1 cellular context compared by ENCODE assay signal in genomic region chr2:101732773-101733256, GRCh38.
TF ChIP-seq lines count a peak whose summit lies in the region.

No MANE protein-coding gene starts in this region.

TF ChIP-seq in GM23338, 12 proteins besides CTCF, POLR2A, EP300 and RAD21 (continued from another document):
- TF ChIP-seq ETS1 (IDR thresholded peaks at IDR 0.05) (no peak), JUNB (IDR thresholded peaks at IDR 0.05; ENCODE audit: unreplicated experiment) (no peak), EZH2phosphoT487 (IDR thresholded peaks at IDR 0.05; ENCODE audit: unreplicated experiment) (no peak), REST (IDR thresholded peaks at IDR 0.05; ENCODE audit: unreplicated experiment) (no peak), ZNF331 (CRISPR knock-in tag; IDR thresholded peaks at IDR 0.05; ENCODE audit: low read depth) (no peak), CREB1 (CRISPR knock-in tag; IDR thresholded peaks at IDR 0.05; ENCODE audit: low read depth) (no peak), ZNF114 (CRISPR knock-in tag; IDR thresholded peaks at IDR 0.05) (no peak), POLR2AphosphoS5 (IDR thresholded peaks at IDR 0.05; ENCODE audit: low read depth) (no peak), EZH2 (IDR thresholded peaks at IDR 0.05; ENCODE audit: low read depth, unreplicated experiment) (no peak)
